In the genomic region with DNA sequence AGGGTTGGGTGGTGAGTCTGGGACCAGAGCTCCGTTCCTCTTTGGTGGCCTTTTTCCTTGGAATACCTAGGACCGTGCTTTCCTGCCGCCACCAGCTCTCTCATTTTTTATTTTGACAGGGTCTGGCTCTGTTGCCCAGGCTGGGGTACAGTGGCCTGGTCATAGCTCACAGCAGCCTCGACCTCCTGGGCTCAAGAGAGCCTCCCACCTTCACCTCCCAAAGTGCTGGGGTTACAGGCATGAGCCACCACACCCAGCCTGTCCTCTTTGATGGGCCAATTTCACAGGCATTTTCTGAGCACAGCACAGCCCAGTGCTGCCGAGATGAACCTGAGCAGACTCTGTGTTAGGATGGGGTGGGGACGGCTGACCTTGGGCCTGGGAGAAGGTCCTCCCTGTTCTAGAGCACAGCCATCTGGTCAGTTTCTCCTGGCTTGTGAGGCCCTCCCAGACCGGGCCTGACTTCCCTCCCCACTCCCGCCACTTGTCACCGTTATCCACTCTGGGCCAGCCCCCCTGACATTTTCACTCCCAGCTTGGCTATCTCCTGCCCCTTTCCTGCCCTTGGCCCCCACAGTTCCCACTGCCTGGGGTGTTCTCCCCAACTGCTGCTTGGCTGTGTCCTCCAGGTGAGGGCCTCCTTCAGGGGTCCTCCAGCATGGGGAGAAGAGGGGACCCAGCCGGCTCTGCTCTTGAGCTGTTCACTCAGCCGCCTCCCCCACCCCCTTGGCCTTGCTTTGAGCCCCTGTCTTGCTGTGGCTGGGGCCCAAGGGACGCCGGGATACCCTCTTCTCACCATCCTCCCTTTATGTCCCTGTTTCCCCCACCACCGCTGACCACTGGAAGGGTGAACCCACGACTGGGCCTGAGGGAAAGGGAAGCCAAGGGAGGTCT, we compare ENCODE assay signal across 1 cellular context.
TF ChIP-seq lines count a peak whose summit lies in the region.

No MANE protein-coding gene starts in this region.

TF ChIP-seq in H1, 55 proteins besides CTCF, POLR2A, EP300 and RAD21:
- TF ChIP-seq FOSL1 (IDR thresholded peaks at IDR 0.05; ENCODE audit: insufficient read depth, low read depth, low read length) (no peak), NANOG (IDR thresholded peaks at IDR 0.05; ENCODE audit: insufficient read depth, low read depth, low read length, poor library complexity, severe bottlenecking) (no peak), PHF8 (conservative IDR thresholded peaks at IDR 0.05; ENCODE audit: low read depth, low read length) (no peak), BACH1 (IDR thresholded peaks at IDR 0.05; ENCODE audit: low read length) (no peak), SP1 (IDR thresholded peaks at IDR 0.05; ENCODE audit: low read depth, low read length) (no peak), RFX5 (IDR thresholded peaks at IDR 0.05; ENCODE audit: borderline replicate concordance, low read depth, low read length) (no peak), CEBPB (IDR thresholded peaks at IDR 0.05; ENCODE audit: low read depth, low read length) (no peak)
